In the genomic region with DNA sequence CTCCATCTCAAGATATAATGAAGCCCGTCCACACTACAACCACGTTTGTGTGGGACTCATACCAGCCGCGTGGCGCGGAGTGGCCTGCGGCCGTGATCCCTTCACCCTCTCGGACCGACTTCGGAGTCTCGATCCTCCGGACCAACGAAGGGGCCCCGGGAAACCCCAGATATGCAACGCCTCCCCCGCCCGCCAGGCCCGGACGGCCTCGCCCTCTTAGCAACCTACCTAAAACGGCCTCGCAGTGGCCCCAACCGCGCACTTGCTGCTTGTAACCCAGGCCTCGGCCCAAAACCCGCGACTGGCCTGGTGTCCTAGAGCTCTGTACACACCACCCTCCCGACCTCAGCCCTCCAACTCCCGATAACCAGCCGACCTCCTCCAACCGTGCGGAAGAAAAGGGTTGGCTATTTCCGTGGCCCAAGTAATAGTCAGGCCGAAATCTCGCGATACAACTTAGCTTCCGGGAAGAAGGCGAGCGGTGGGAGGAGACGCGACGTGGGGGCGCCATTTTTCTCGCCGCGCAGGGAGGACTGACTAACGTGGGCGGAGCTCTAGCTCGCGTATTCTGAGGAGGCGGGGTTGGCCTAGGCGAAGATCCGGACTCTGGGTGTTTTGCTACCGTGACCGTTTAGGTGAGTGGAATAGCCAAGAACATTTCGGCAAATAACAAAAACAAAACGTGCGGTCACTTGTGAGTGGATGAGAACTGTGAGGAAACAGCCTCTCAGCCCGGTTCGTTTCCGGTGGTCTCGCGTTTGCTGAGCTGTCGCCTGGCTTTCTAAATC, we compare ENCODE assay signal across 8 cellular contexts. TPM values are rescaled to one million over a fixed set of nuclear protein-coding genes. Genes with fewer than 3 reads are reported as not detected.
DNase-seq lines count a peak whose midpoint lies in the region; ATAC-seq and TF ChIP-seq lines count a peak whose summit lies in the region.

A gene (plus strand): TSS at position 579 of the 788 bp plus-strand sequence. CDS start 5,722 bp downstream, outside the sequence.
A gene with protein sequence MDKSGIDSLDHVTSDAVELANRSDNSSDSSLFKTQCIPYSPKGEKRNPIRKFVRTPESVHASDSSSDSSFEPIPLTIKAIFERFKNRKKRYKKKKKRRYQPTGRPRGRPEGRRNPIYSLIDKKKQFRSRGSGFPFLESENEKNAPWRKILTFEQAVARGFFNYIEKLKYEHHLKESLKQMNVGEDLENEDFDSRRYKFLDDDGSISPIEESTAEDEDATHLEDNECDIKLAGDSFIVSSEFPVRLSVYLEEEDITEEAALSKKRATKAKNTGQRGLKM (minus strand): TSS at position 402 of the 788 bp plus-strand sequence. CDS start 2,191 bp downstream, outside the sequence.

- H3K27me3 Mint-ChIP-seq in type B pancreatic cell: no peaks in the 10 kb centered on the region

- no peaks in the 10 kb centered on the region for H3K9me3 Mint-ChIP-seq in type B pancreatic cell

- H3K9ac ChIP-seq in adipocyte (ENCODE audit: low read length): peak within 1 kb of the TSS; percentile 100

- peaks cover 40% of the 10 kb centered on the region for H3K4me1 Mint-ChIP-seq in type B pancreatic cell (ENCODE audit: unreplicated experiment)

- intact Hi-C loops in cardiac septum (cut with DNase I): loop anchor here (2.0 kb wide), 1 partner anchor 44 kb away; a partner anchor contains a TSS

- peaks cover 37% of the 10 kb centered on the region for H3K36me3 Mint-ChIP-seq in type B pancreatic cell

- ATAC-seq in HG02798 (IDR thresholded peaks at IDR 0.05; ENCODE audit: poor library complexity, unreplicated experiment): peak; percentile 89

- peaks cover 42% of the 10 kb centered on the region for H3K36me3 ChIP-seq in adipocyte (ENCODE audit: control insufficient read depth, insufficient read depth, low read length, severe bottlenecking)

- no peaks in the 10 kb centered on the region for H3K9me3 ChIP-seq in adipocyte (ENCODE audit: control insufficient read depth, low read length)

- peak within 1 kb of the TSS; percentile 100 for H3K4me3 Mint-ChIP-seq in type B pancreatic cell

- TF ChIP-seq CTCF in GM12875 (IDR thresholded peaks at IDR 0.05; ENCODE audit: borderline replicate concordance, insufficient read depth, low read depth, low read length) (no peak), type B pancreatic cell (conservative IDR thresholded peaks at IDR 0.05) (peak; percentile 40)

- peak within 1 kb of the TSS; percentile 99 for H3K27ac Mint-ChIP-seq in type B pancreatic cell

- H3K4me3 ChIP-seq in GM12875 (ENCODE audit: low read depth, low read length) (peak within 1 kb of the TSS; percentile 68), adipocyte (ENCODE audit: low read length) (peak within 1 kb of the TSS; percentile 98)

- no peaks in the 10 kb centered on the region for H3K27me3 ChIP-seq in adipocyte (replicated peaks; ENCODE audit: control insufficient read depth, insufficient read depth, low read length)

- peaks cover 34% of the 10 kb centered on the region for H3K4me1 ChIP-seq in adipocyte (ENCODE audit: control insufficient read depth, insufficient read depth, low read length)

- peak; percentile 98 for DNase-seq in NCI-H1436 (lab: John Stamatoyannopoulos, UW)
- DNase-seq in T follicular helper cell (ENCODE audit: low read depth): peak; percentile 96
- peak; percentile 100 for DNase-seq in adipocyte (ENCODE audit: low read depth)
- peak; percentile 98 for DNase-seq in cardiac septum (ENCODE audit: low spot score)
- DNase-seq in pons (ENCODE audit: low spot score): peak; percentile 98
- peak; percentile 97 for DNase-seq in type B pancreatic cell (ENCODE audit: extremely low spot score, unreplicated experiment)

RNA-seq across cellular contexts. Expression of the first gene that starts in this region (rescaled TPM):
- 19.9 TPM for total RNA-seq in cardiac septum
- 25.6 and 29.9 TPM in 2 replicates for total RNA-seq in type B pancreatic cell (ENCODE audit: low replicate concordance)

RNA-seq across cellular contexts. Expression of the second gene that starts in this region (rescaled TPM):
- total RNA-seq in cardiac septum: 41.1 TPM
- 126 and 143 TPM in 2 replicates for total RNA-seq in type B pancreatic cell (ENCODE audit: low replicate concordance)

Comparison
In these comparisons a context has a peak if more than half of its experiments do, and no peak if none do; other contexts are left out.
1. Peak in every context shown above with its lines: DNase-seq, ATAC-seq and H3K4me3 ChIP-seq.